In the genomic region with DNA sequence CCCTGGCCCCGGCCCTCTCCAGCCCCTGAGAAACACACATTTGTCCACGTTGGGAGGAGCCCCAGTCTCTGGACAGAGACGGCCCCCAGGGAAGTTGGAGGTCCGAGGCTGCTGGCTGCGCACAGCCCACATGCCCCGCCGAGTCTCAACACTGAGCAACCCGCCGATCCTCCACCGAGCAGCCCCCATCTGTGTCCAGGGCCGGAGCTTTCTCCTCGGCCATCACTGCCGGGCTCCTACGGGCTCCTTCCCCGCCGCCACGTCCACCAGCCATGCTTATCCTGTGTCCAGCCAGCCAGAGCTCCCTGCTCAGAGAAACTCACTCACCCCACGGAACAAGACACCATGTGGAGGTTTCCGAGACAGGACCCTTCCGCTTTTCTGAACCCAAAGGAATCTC, we compare ENCODE assay signal across 36 cellular contexts.
"Had no signal": no experiment of that assay in that cellular context is flagged by ENCODE, and none has a peak within 500 bp of the region (broad histone marks: within the 10 kb centered on the region; RNA-seq: fewer than 3 reads in every experiment).

No MANE protein-coding gene starts in this region.

- H3K4me1 ChIP-seq: adrenal gland, ascending aorta had no signal

- H3K36me3 Mint-ChIP-seq: activated CD8-positive, alpha-beta memory T cell treated with anti-CD3 and anti-CD28 coated beads, Interleukin-2, amount 10 ng/mL, durations not matched to agents 7 days and 5 days; activated naive CD4-positive, alpha-beta T cell treated with anti-CD3 and anti-CD28 coated beads, Interleukin-2, amount 50 U/mL, for 72 hours; activated naive CD8-positive, alpha-beta T cell treated with anti-CD3 and anti-CD28 coated beads for 36 hours; brain; WTC11 had no signal

- H3K4me1 Mint-ChIP-seq: activated CD4-positive, alpha-beta memory T cell treated with anti-CD3 and anti-CD28 coated beads, Interleukin-2, amount 10 ng/mL, durations not matched to agents 7 days and 5 days; activated CD4-positive, alpha-beta T cell treated with anti-CD3 and anti-CD28 coated beads for 36 hours; activated CD4-positive, alpha-beta T cell treated with anti-CD3 and anti-CD28 coated beads, Interleukin-2, amount 10 ng/mL, durations not matched to agents 7 days and 5 days; activated CD8-positive, alpha-beta memory T cell treated with anti-CD3 and anti-CD28 coated beads, Interleukin-2, amount 10 ng/mL, durations not matched to agents 7 days and 5 days; activated naive CD8-positive, alpha-beta T cell treated with anti-CD3 and anti-CD28 coated beads for 36 hours; brain; central memory CD8-positive, alpha-beta T cell had no signal

- H3K27ac Mint-ChIP-seq: activated CD4-positive, alpha-beta memory T cell treated with anti-CD3 and anti-CD28 coated beads, Interleukin-2, amount 10 ng/mL, durations not matched to agents 7 days and 5 days; activated CD4-positive, alpha-beta T cell treated with anti-CD3 and anti-CD28 coated beads for 36 hours; activated CD4-positive, alpha-beta T cell treated with anti-CD3 and anti-CD28 coated beads, Interleukin-2, amount 10 ng/mL, durations not matched to agents 7 days and 5 days; activated CD8-positive, alpha-beta memory T cell treated with anti-CD3 and anti-CD28 coated beads, Interleukin-2, amount 10 ng/mL, durations not matched to agents 7 days and 5 days; activated CD8-positive, alpha-beta T cell treated with anti-CD3 and anti-CD28 coated beads, Interleukin-2, amount 10 ng/mL, durations not matched to agents 7 days and 5 days; activated naive CD4-positive, alpha-beta T cell treated with anti-CD3 and anti-CD28 coated beads, Interleukin-2, amount 50 U/mL, for 72 hours; activated naive CD8-positive, alpha-beta T cell treated with anti-CD3 and anti-CD28 coated beads for 36 hours; activated T-cell treated with anti-CD3 and anti-CD28 coated beads, Interleukin-2, amount 50 U/mL, for 24 hours; activated T-helper 2 cell treated with anti-CD3 and anti-CD28 coated beads, Interferon-gamma antibody, Interleukin-2, Interleukin-4, amounts not matched to agents 10 μg/mL and 5 μg/mL and 100 μg/mL, durations not matched to agents 14 hours and 24 hours and 36 hours; brain; T-helper 1 cell treated with Interleukin-12 subunit alpha and Interleukin-12 subunit beta and Interleukin-4 antibody, amounts not matched to agents 30 μg/mL and 1 μg/mL, for 36 hours; T-helper 2 cell treated with Interferon-gamma antibody and Interleukin-4, amounts not matched to agents 5 μg/mL and 100 μg/mL, for 36 hours; WTC11 had no signal

- H3K27me3 ChIP-seq: ascending aorta had no signal

- H3K4me3 Mint-ChIP-seq: activated CD4-positive, alpha-beta memory T cell treated with anti-CD3 and anti-CD28 coated beads, Interleukin-2, amount 10 ng/mL, durations not matched to agents 7 days and 5 days; activated CD4-positive, alpha-beta T cell treated with anti-CD3 and anti-CD28 coated beads for 36 hours; activated CD4-positive, alpha-beta T cell treated with anti-CD3 and anti-CD28 coated beads, Interleukin-2, amount 10 ng/mL, durations not matched to agents 7 days and 5 days; activated CD8-positive, alpha-beta memory T cell treated with anti-CD3 and anti-CD28 coated beads, Interleukin-2, amount 10 ng/mL, durations not matched to agents 7 days and 5 days; activated CD8-positive, alpha-beta T cell treated with anti-CD3 and anti-CD28 coated beads, Interleukin-2, amount 10 ng/mL, durations not matched to agents 7 days and 5 days; activated naive CD8-positive, alpha-beta T cell treated with anti-CD3 and anti-CD28 coated beads for 36 hours; activated T-cell treated with anti-CD3 and anti-CD28 coated beads, Interleukin-2, amount 50 U/mL, for 24 hours; brain; central memory CD8-positive, alpha-beta T cell; T-helper 1 cell treated with Interleukin-12 subunit alpha and Interleukin-12 subunit beta and Interleukin-4 antibody, amounts not matched to agents 30 μg/mL and 1 μg/mL, for 36 hours; T-helper 2 cell treated with Interferon-gamma antibody and Interleukin-4, amounts not matched to agents 5 μg/mL and 100 μg/mL, for 36 hours; WTC11 had no signal

- H3K9me3 Mint-ChIP-seq: activated CD4-positive, alpha-beta memory T cell treated with anti-CD3 and anti-CD28 coated beads, Interleukin-2, amount 10 ng/mL, durations not matched to agents 7 days and 5 days; activated CD4-positive, alpha-beta T cell treated with anti-CD3 and anti-CD28 coated beads, Interleukin-2, amount 10 ng/mL, durations not matched to agents 7 days and 5 days; activated naive CD4-positive, alpha-beta T cell treated with anti-CD3 and anti-CD28 coated beads, Interleukin-2, amount 50 U/mL, for 72 hours; activated naive CD8-positive, alpha-beta T cell treated with anti-CD3 and anti-CD28 coated beads for 36 hours; activated T-cell treated with anti-CD3 and anti-CD28 coated beads, Interleukin-2, amount 50 U/mL, for 24 hours; activated T-helper 2 cell treated with anti-CD3 and anti-CD28 coated beads, Interferon-gamma antibody, Interleukin-2, Interleukin-4, amounts not matched to agents 10 μg/mL and 5 μg/mL and 100 μg/mL, durations not matched to agents 14 hours and 24 hours and 36 hours; central memory CD8-positive, alpha-beta T cell; T-helper 1 cell treated with Interleukin-12 subunit alpha and Interleukin-12 subunit beta and Interleukin-4 antibody, amounts not matched to agents 30 μg/mL and 1 μg/mL, for 36 hours; T-helper 2 cell treated with Interferon-gamma antibody and Interleukin-4, amounts not matched to agents 5 μg/mL and 100 μg/mL, for 36 hours; WTC11 had no signal

- H3K27ac ChIP-seq: adrenal gland, ascending aorta, cardiac muscle cell, VCaP had no signal

- ATAC-seq: activated CD4-positive, alpha-beta T cell treated with anti-CD3 and anti-CD28 coated beads for 36 hours; activated CD4-positive, CD25-positive, alpha-beta regulatory T cell treated with anti-CD3 and anti-CD28 coated beads, Interleukin-2, amount 50 U/mL, for 24 hours; activated CD8-positive, alpha-beta memory T cell treated with anti-CD3 and anti-CD28 coated beads, Interleukin-2, amount 10 ng/mL, durations not matched to agents 7 days and 5 days; activated CD8-positive, alpha-beta T cell treated with anti-CD3 and anti-CD28 coated beads, Interleukin-2, amount 10 ng/mL, durations not matched to agents 7 days and 5 days; activated naive CD4-positive, alpha-beta T cell treated with anti-CD3 and anti-CD28 coated beads, Interleukin-2, amount 50 U/mL, for 72 hours; WTC11 had no signal

- H3K9me3 ChIP-seq: adrenal gland, ascending aorta had no signal

- DNase-seq: activated CD4-positive, alpha-beta memory T cell treated with anti-CD3 and anti-CD28 coated beads, Interleukin-2, amount 10 ng/mL, durations not matched to agents 7 days and 5 days; activated CD4-positive, alpha-beta T cell treated with anti-CD3 and anti-CD28 coated beads for 1 hour; activated CD4-positive, alpha-beta T cell treated with anti-CD3 and anti-CD28 coated beads for 36 hours; activated CD4-positive, alpha-beta T cell treated with anti-CD3 and anti-CD28 coated beads for 48 hours; activated CD4-positive, alpha-beta T cell treated with anti-CD3 and anti-CD28 coated beads, Interleukin-2, amount 10 ng/mL, durations not matched to agents 7 days and 5 days; activated CD4-positive, alpha-beta T cell treated with anti-CD3 and anti-CD28 coated beads, Interleukin-2, amount 50 U/mL, for 48 hours; activated CD4-positive, CD25-positive, alpha-beta regulatory T cell; activated CD8-positive, alpha-beta memory T cell treated with anti-CD3 and anti-CD28 coated beads for 24 hours; activated CD8-positive, alpha-beta memory T cell treated with anti-CD3 and anti-CD28 coated beads, Interleukin-2, amount 10 ng/mL, durations not matched to agents 7 days and 5 days; activated CD8-positive, alpha-beta memory T cell treated with anti-CD3 and anti-CD28 coated beads, Interleukin-2, amount 50 U/mL, for 48 hours; activated CD8-positive, alpha-beta T cell treated with anti-CD3 and anti-CD28 coated beads, Interleukin-2, amount 10 ng/mL, durations not matched to agents 7 days and 5 days; activated effector memory CD4-positive, alpha-beta T cell treated with Interleukin-2 at 50 U/mL for 16 hours; activated gamma-delta T cell; activated naive CD4-positive, alpha-beta T cell treated with anti-CD3 and anti-CD28 coated beads, Interleukin-2, amount 50 U/mL, for 16 hours; activated naive CD4-positive, alpha-beta T cell treated with Interleukin-2 at 50 U/mL for 16 hours; activated naive CD8-positive, alpha-beta T cell treated with anti-CD3 and anti-CD28 coated beads for 36 hours; activated T-cell treated with anti-CD3 and anti-CD28 coated beads, Interleukin-2, amount 50 U/mL, for 24 hours; activated T-cell treated with anti-CD3 and anti-CD28 coated beads, Interleukin-2, amount 50 U/mL, for 48 hours; adrenal gland; amygdala; anterior cingulate cortex; cerebellar nuclear complex; T-helper 1 cell; T-helper 2 cell; T-helper 9 cell had no signal

- H3K4me3 ChIP-seq: adrenal gland, ascending aorta, cardiac muscle cell had no signal

- H3K36me3 ChIP-seq: adrenal gland, ascending aorta, cardiac muscle cell had no signal
